Comparison of ENCODE assay signal across 13 cellular contexts in genomic region chr10:25068152-25069058, GRCh38. TPM values are rescaled to one million over a fixed set of nuclear protein-coding genes. Genes with fewer than 3 reads are reported as not detected.
DNase-seq lines count a peak whose midpoint lies in the region; ATAC-seq, FAIRE-seq and TF ChIP-seq lines count a peak whose summit lies in the region.
"Had no signal": no experiment of that assay in that cellular context is flagged by ENCODE, and none has a peak within 500 bp of the region (broad histone marks: within the 10 kb centered on the region; RNA-seq: fewer than 3 reads in every experiment).

No MANE protein-coding gene starts in this region.

- CTCF ChIA-PET in HEK293 (lab: Yijun Ruan, JAX), result interaction anchor here (5.7 kb wide), 1 partner anchor 13 kb away, joined by 22 read pairs; no protein-coding TSS in a partner anchor
- CTCF ChIA-PET in GM12878 (lab: Yijun Ruan, JAX), result interaction anchor here (2.2 to 4.7 kb wide), 3 partner anchors 12 to 22 kb away, joined by 10 to 24 read pairs (median 11); no protein-coding TSS in a partner anchor

- SMC1A ChIA-PET in GM12878 (lab: Charles Lee; ENCODE audit: uncharacterized antibody, unreplicated experiment), result interaction anchor here (1.4 to 2.9 kb wide), 3 partner anchors 8 to 12 kb away, joined by 4 to 10 read pairs (median 9); no protein-coding TSS in a partner anchor

- H2AFZ ChIP-seq in GM12878 (ENCODE audit: control insufficient read depth, low read depth, low read length), result no peak overlapping the region

- H3K9me3 ChIP-seq in HEK293 (ENCODE audit: control insufficient read depth, insufficient read depth, low read depth, low read length), result no peaks in the 10 kb centered on the region
- no peaks in the 10 kb centered on the region; the same call in 2 of the 3 replicates for H3K9me3 ChIP-seq in GM12878 (replicated peaks; ENCODE audit: control insufficient read depth, insufficient read depth, low read length)
- H3K9me3 ChIP-seq in iPS-20b (ENCODE audit: insufficient read depth, low read depth, low read length), result no peaks in the 10 kb centered on the region
- no peaks in the 10 kb centered on the region for H3K9me3 ChIP-seq in MG63

- no peaks in the 10 kb centered on the region for H4K20me1 ChIP-seq in GM12878 (ENCODE audit: control insufficient read depth, insufficient read depth)

- no peak for TF ChIP-seq RAD21 in GM12878 (IDR thresholded peaks at IDR 0.05; ENCODE audit: insufficient read depth, low read depth, low read length)

- TF ChIP-seq CTCF in HEK293 (tag by site-specific recombination; IDR thresholded peaks at IDR 0.05) (no peak), GM12878 (IDR thresholded peaks at IDR 0.05 in 2 of 3, conservative IDR thresholded peaks at IDR 0.05 in 1 of 3; ENCODE audit: control insufficient read depth in 2 of 3, extremely low read depth in 1 of 3, insufficient read depth in 1 of 3, low read depth in 3 of 3, low read length in 3 of 3) (no peak)

- no peak overlapping the region for H3K4me2 ChIP-seq in GM12878 (ENCODE audit: control insufficient read depth, insufficient read depth)

- DNase-seq in AG08396 (ENCODE audit: low spot score) (peak; percentile 29), GM12878 (ENCODE audit: low read depth, low spot score) (no peak), MG63 (no peak), retina (no peak)
- no peak for DNase-seq in stimulated activated CD4-positive, alpha-beta T cell treated with anti-CD3 and anti-CD28 coated beads, Interleukin-2, amount 100 ng/mL, for 48 hours
- DNase-seq in stimulated activated CD4-positive, alpha-beta T cell treated with anti-CD3 and anti-CD28 coated beads, Interleukin-4, amount 100 ng/mL, for 1 hour, result no peak
- DNase-seq: activated gamma-delta T cell; NK-92 treated with Interleukin-12 subunit alpha and Interleukin-12 subunit beta, amount 100 ng/mL, for 24 hours; small intestine had no signal

- H3K79me2 ChIP-seq in GM12878 (ENCODE audit: control insufficient read depth, insufficient read depth, low read length), result no peaks in the 10 kb centered on the region

- H3K4me1 ChIP-seq in HEK293 (ENCODE audit: control insufficient read depth, insufficient read depth, low read length) (no peaks in the 10 kb centered on the region), GM12878 (ENCODE audit: control insufficient read depth, insufficient read depth, low read length) (no peaks in the 10 kb centered on the region), iPS-20b (ENCODE audit: insufficient read depth, low read length) (0 out of 2 replicates have a peak, but pooled peaks cover 3% of the 10 kb centered on the region)

- no peaks in the 10 kb centered on the region for H3K36me3 ChIP-seq in HEK293 (ENCODE audit: control insufficient read depth in 2 of 2, insufficient read depth in 1 of 2, low read length in 2 of 2)
- no peaks in the 10 kb centered on the region for H3K36me3 ChIP-seq in GM12878 (ENCODE audit: control insufficient read depth in 2 of 2, insufficient read depth in 2 of 2, low read length in 1 of 2)
- no peaks in the 10 kb centered on the region for H3K36me3 ChIP-seq in iPS-20b (ENCODE audit: insufficient read depth, low read depth, low read length)
- H3K36me3 ChIP-seq in MG63, result no peaks in the 10 kb centered on the region

- TF ChIP-seq EP300 in GM12878 (IDR thresholded peaks at IDR 0.05; ENCODE audit: borderline replicate concordance in 1 of 2, control insufficient read depth in 1 of 2, low read depth in 2 of 2, low read length in 2 of 2), result no peak

- BruUV-seq in GM12878 (replicated peaks; lab: Mats Ljungman, UMichigan), result no TSS peak

- ATAC-seq in GM12878, result peak; percentile 72
- ATAC-seq: stimulated activated memory B cell treated with anti-CD40 and anti-IgM and Interleukin-4, amounts not matched to agents 10 μg/mL and 1 μg/mL and 100 μg/mL, for 72 hours had no signal

- 48% methylated on average over 11 of the region's 11 CpGs for WGBS in GM12878 (ENCODE audit: insufficient coverage, insufficient replicate concordance, low lambda C conversion rate, missing lambda C conversion rate)

- H3K27me3 ChIP-seq in GM12878 (replicated peaks in 1 of 2; ENCODE audit: control insufficient read depth in 2 of 2, insufficient read depth in 2 of 2, low read length in 1 of 2), result no peaks in the 10 kb centered on the region
- peaks cover 59% of the 10 kb centered on the region for H3K27me3 ChIP-seq in iPS-20b (ENCODE audit: insufficient read depth, low read length)
- H3K27me3 ChIP-seq in MG63, result no peaks in the 10 kb centered on the region

- no peak for TF ChIP-seq POLR2A in GM12878 (IDR thresholded peaks at IDR 0.05; ENCODE audit: low read depth, low read length)

- H3K4me3 ChIP-seq in HEK293 (ENCODE audit: low read depth, low read length) (no peak overlapping the region), GM12878 (no peak overlapping the region), iPS-20b (ENCODE audit: low read length) (peak overlapping the region; percentile 15), MG63 (no peak overlapping the region)

- intact Hi-C loops in GM12878 (cut with micrococcal nuclease; ENCODE audit: unreplicated experiment), result no loop called here

- H3K9ac ChIP-seq in GM12878 (ENCODE audit: control insufficient read depth, insufficient read depth, low read length), result no peak overlapping the region
- no peak overlapping the region for H3K9ac ChIP-seq in iPS-20b (ENCODE audit: low read depth, low read length)

- POLR2A ChIA-PET in HEK293 (lab: Yijun Ruan, JAX), result no interaction called here
- POLR2A ChIA-PET in GM12878 (lab: Charles Lee), result no interaction called here

- RAD21 ChIA-PET in GM12878 (lab: Charles Lee; ENCODE audit: unreplicated experiment), result interaction anchor here (1.1 kb wide), 1 partner anchor 11 kb away, joined by 3 read pairs; no protein-coding TSS in a partner anchor

- FAIRE-seq in GM12878 (lab: Jason Lieb, UNC), result no peak
- FAIRE-seq: small intestine had no signal

- in situ Hi-C loops in GM12878 (cut with MboI), result no loop called here

- H3K27ac ChIP-seq in HEK293 (ENCODE audit: extremely low read depth, low read depth, low read length), result no peak overlapping the region
- no peak overlapping the region for H3K27ac ChIP-seq in GM12878 (ENCODE audit: control insufficient read depth, insufficient read depth)
- H3K27ac ChIP-seq in iPS-20b (ENCODE audit: low read length), result no peak overlapping the region

TF ChIP-seq in HEK293, 187 proteins besides CTCF, POLR2A, EP300 and RAD21 (continues in another document):
- TF ChIP-seq ZNF223 (tag by site-specific recombination; IDR thresholded peaks at IDR 0.05) (no peak), SALL2 (tag by site-specific recombination; IDR thresholded peaks at IDR 0.05; ENCODE audit: borderline replicate concordance) (no peak)

TF ChIP-seq in GM12878, 131 proteins besides CTCF, POLR2A, EP300 and RAD21 (continues in another document):
- TF ChIP-seq CREB1 (IDR thresholded peaks at IDR 0.05; ENCODE audit: low read depth), result peak; percentile 63; the same call in 1 of the 2 replicates
- TF ChIP-seq KLF5 (IDR thresholded peaks at IDR 0.05; ENCODE audit: partially characterized antibody), result no peak
- no peak for TF ChIP-seq FOXM1 (IDR thresholded peaks at IDR 0.05; ENCODE audit: low read depth, low read length)
- TF ChIP-seq CREM (IDR thresholded peaks at IDR 0.05; ENCODE audit: low read depth), result peak; percentile 73; the same call in 1 of the 2 replicates

RNA-seq across cellular contexts. Expression of gene THNSL1, which starts 52.0 kb away (rescaled TPM):
- total RNA-seq in GM12878 (2013; cell fraction: nucleolus; rRNA removed), result 4.5 and 5.5 TPM in 2 replicates
- total RNA-seq in GM12878 (2014; rRNA removed) (4.2 and 5.7 TPM in 2 replicates), GM12878 (2014; rRNA removed; fragmentation: Illumina TruSeq; extraction: Trizol) (7.8 and 8.1 TPM in 2 replicates), GM12878 (2021) (6.1 and 6.3 TPM in 2 replicates)
- polyA plus RNA-seq in GM12878 (2011; ENCODE audit: low read depth), result 2.4 TPM
- polyA plus RNA-seq in GM12878 (2011; rRNA removed) (4.3 and 7.2 TPM in 2 replicates), GM12878 (2014; fragmentation: Illumina TruSeq; extraction: Trizol) (7.5 and 11.6 TPM in 2 replicates), GM12878 (2014; fragmentation: Nextera tagmentation; extraction: Ambion mirVana) (1 to 10 TPM; 5.8 to 6.1 TPM), GM12878 (2014; rRNA removed) (4.6 and 5.7 TPM in 2 replicates), GM12878 (2016; fragmentation: Nextera tagmentation; extraction: Ambion mirVana) (10 to 100 TPM; 16.7 to 17.5 TPM)
- polyA plus RNA-seq in GM12878 (2011; cell fraction: cytosol; rRNA removed), result 1.3 and 1.7 TPM in 2 replicates
- polyA plus RNA-seq in GM12878 (2011; cell fraction: nucleus; rRNA removed), result 1.7 and 2.1 TPM in 2 replicates
- polyA plus RNA-seq in GM12878 (2012), result 2.4 and 4.5 TPM in 2 replicates
- polyA minus RNA-seq in GM12878 (2011; rRNA and poly(A)+ RNA removed), result 2.4 and 3.2 TPM in 2 replicates
- 0.94 and 1.5 TPM in 2 replicates for polyA minus RNA-seq in GM12878 (2011; cell fraction: cytosol; rRNA and poly(A)+ RNA removed)
- 0.86 and 1.1 TPM in 2 replicates for polyA minus RNA-seq in GM12878 (2011; cell fraction: nucleus; rRNA and poly(A)+ RNA removed)
- 7.3 and 9.1 TPM in 2 replicates for total RNA-seq in MG63 (2014; rRNA removed; shearing (Covaris generic); ENCODE audit: low replicate concordance)

RNA-seq across cellular contexts. Expression of gene ENKUR, which starts 52.4 kb away (rescaled TPM):
- not detected in 2 replicates for total RNA-seq in GM12878 (2013; cell fraction: nucleolus; rRNA removed)
- not detected in 2 replicates for total RNA-seq in GM12878 (2014; rRNA removed)
- total RNA-seq in GM12878 (2014; rRNA removed; fragmentation: Illumina TruSeq; extraction: Trizol), result not detected in 2 replicates
- 0.08 TPM in 1 of 2 replicates, not detected in the other for total RNA-seq in GM12878 (2021)
- not detected for polyA plus RNA-seq in GM12878 (2011; ENCODE audit: low read depth)
- 0.06 TPM in 1 of 2 replicates, not detected in the other for polyA plus RNA-seq in GM12878 (2011; rRNA removed)
- polyA plus RNA-seq in GM12878 (2011; cell fraction: cytosol; rRNA removed), result not detected in 2 replicates
- polyA plus RNA-seq in GM12878 (2011; cell fraction: nucleus; rRNA removed), result not detected in 2 replicates
- polyA plus RNA-seq in GM12878 (2012), result not detected in 2 replicates
- 0.01 TPM in 1 of 2 replicates, not detected in the other for polyA plus RNA-seq in GM12878 (2014; fragmentation: Illumina TruSeq; extraction: Trizol)
- under 1 TPM; 0.05 to 0.16 TPM for polyA plus RNA-seq in GM12878 (2014; fragmentation: Nextera tagmentation; extraction: Ambion mirVana)
- polyA plus RNA-seq in GM12878 (2014; rRNA removed), result not detected in 2 replicates
- polyA plus RNA-seq in GM12878 (2016; fragmentation: Nextera tagmentation; extraction: Ambion mirVana), result under 1 TPM in 1 of 2 experiments, not detected in 1; 0.19 TPM
- polyA minus RNA-seq in GM12878 (2011; rRNA and poly(A)+ RNA removed), result not detected in 2 replicates
- not detected in 2 replicates for polyA minus RNA-seq in GM12878 (2011; cell fraction: cytosol; rRNA and poly(A)+ RNA removed)
- polyA minus RNA-seq in GM12878 (2011; cell fraction: nucleus; rRNA and poly(A)+ RNA removed), result not detected in 2 replicates
- not detected in 2 replicates for total RNA-seq in MG63 (2014; rRNA removed; shearing (Covaris generic); ENCODE audit: low replicate concordance)
- total RNA-seq: HT-29 had no signal
